In the genomic region with DNA sequence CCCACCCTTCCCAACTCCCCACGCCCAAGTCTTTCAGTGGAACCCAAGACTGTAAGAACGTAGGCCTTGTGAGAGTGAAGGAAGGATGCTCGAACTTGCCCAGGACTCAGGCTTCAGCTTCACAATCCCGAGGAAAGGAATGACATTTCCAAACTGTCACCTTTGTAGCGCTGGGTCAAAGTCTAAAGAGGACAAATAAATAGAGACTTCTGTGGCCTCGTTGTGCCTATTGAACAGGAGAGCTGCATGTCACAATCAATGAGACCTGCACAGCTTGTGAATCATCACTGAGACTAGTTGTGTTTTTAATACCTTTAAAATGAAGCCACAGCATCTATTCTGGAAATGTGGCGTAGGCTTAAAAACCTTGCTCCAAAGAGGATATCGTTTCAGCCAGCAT, we compare ENCODE assay signal across 1 cellular context.
TF ChIP-seq lines count a peak whose summit lies in the region.

No MANE protein-coding gene starts in this region.

TF ChIP-seq in HepG2, 621 proteins besides CTCF, POLR2A, EP300 and RAD21 (continued from another document and continues in another):
- TF ChIP-seq, protein P1, sequence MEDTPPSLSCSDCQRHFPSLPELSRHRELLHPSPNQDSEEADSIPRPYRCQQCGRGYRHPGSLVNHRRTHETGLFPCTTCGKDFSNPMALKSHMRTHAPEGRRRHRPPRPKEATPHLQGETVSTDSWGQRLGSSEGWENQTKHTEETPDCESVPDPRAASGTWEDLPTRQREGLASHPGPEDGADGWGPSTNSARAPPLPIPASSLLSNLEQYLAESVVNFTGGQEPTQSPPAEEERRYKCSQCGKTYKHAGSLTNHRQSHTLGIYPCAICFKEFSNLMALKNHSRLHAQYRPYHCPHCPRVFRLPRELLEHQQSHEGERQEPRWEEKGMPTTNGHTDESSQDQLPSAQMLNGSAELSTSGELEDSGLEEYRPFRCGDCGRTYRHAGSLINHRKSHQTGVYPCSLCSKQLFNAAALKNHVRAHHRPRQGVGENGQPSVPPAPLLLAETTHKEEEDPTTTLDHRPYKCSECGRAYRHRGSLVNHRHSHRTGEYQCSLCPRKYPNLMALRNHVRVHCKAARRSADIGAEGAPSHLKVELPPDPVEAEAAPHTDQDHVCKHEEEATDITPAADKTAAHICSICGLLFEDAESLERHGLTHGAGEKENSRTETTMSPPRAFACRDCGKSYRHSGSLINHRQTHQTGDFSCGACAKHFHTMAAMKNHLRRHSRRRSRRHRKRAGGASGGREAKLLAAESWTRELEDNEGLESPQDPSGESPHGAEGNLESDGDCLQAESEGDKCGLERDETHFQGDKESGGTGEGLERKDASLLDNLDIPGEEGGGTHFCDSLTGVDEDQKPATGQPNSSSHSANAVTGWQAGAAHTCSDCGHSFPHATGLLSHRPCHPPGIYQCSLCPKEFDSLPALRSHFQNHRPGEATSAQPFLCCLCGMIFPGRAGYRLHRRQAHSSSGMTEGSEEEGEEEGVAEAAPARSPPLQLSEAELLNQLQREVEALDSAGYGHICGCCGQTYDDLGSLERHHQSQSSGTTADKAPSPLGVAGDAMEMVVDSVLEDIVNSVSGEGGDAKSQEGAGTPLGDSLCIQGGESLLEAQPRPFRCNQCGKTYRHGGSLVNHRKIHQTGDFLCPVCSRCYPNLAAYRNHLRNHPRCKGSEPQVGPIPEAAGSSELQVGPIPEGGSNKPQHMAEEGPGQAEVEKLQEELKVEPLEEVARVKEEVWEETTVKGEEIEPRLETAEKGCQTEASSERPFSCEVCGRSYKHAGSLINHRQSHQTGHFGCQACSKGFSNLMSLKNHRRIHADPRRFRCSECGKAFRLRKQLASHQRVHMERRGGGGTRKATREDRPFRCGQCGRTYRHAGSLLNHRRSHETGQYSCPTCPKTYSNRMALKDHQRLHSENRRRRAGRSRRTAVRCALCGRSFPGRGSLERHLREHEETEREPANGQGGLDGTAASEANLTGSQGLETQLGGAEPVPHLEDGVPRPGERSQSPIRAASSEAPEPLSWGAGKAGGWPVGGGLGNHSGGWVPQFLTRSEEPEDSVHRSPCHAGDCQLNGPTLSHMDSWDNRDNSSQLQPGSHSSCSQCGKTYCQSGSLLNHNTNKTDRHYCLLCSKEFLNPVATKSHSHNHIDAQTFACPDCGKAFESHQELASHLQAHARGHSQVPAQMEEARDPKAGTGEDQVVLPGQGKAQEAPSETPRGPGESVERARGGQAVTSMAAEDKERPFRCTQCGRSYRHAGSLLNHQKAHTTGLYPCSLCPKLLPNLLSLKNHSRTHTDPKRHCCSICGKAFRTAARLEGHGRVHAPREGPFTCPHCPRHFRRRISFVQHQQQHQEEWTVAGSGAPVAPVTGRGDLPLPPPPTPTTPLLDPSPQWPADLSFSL (CRISPR knock-in tag; IDR thresholded peaks at IDR 0.05) = peak; percentile 55; the same call in 1 of the 2 replicates
- TF ChIP-seq ZNF652 (CRISPR knock-in tag; IDR thresholded peaks at IDR 0.05; ENCODE audit: borderline replicate concordance, low read depth) (no peak), ZNF354B (CRISPR knock-in tag; IDR thresholded peaks at IDR 0.05) (no peak), ZNF720 (CRISPR knock-in tag; IDR thresholded peaks at IDR 0.05) (no peak), NR3C1 (CRISPR knock-in tag; IDR thresholded peaks at IDR 0.05) (no peak), FLYWCH1 (CRISPR knock-in tag; IDR thresholded peaks at IDR 0.05) (no peak), ZNF292 (CRISPR knock-in tag; IDR thresholded peaks at IDR 0.05; ENCODE audit: borderline replicate concordance, low read depth) (peak; percentile 63; the same call in 1 of the 2 replicates), PHF20 (CRISPR knock-in tag; IDR thresholded peaks at IDR 0.05) (no peak), ZNF629 (CRISPR knock-in tag; conservative IDR thresholded peaks at IDR 0.05) (peak; percentile 76), SP5 (CRISPR knock-in tag; IDR thresholded peaks at IDR 0.05; ENCODE audit: borderline replicate concordance, low read depth) (no peak), NAIF1 (CRISPR knock-in tag; IDR thresholded peaks at IDR 0.05; ENCODE audit: borderline replicate concordance) (no peak), LCORL (IDR thresholded peaks at IDR 0.05) (no peak), LCORL (CRISPR knock-in tag; IDR thresholded peaks at IDR 0.05) (peak; percentile 79; the same call in 1 of the 2 replicates), IRF2 (CRISPR knock-in tag; IDR thresholded peaks at IDR 0.05) (no peak; the same call in 1 of the 2 replicates), ZNF431 (CRISPR knock-in tag; IDR thresholded peaks at IDR 0.05; ENCODE audit: borderline replicate concordance, low read depth) (no peak), ZBTB38 (CRISPR knock-in tag; IDR thresholded peaks at IDR 0.05) (no peak), CBFB (CRISPR knock-in tag; IDR thresholded peaks at IDR 0.05) (no peak), KDM1A (CRISPR knock-in tag; IDR thresholded peaks at IDR 0.05) (no peak), ZNF878 (CRISPR knock-in tag; IDR thresholded peaks at IDR 0.05) (no peak), ZFP36L1 (CRISPR knock-in tag; IDR thresholded peaks at IDR 0.05) (no peak), MBNL3 (CRISPR knock-in tag; conservative IDR thresholded peaks at IDR 0.05) (no peak), ZNF747 (CRISPR knock-in tag; IDR thresholded peaks at IDR 0.05; ENCODE audit: borderline replicate concordance) (no peak), MATR3 (CRISPR knock-in tag; IDR thresholded peaks at IDR 0.05) (no peak), ZNF350 (CRISPR knock-in tag; IDR thresholded peaks at IDR 0.05; ENCODE audit: borderline replicate concordance, low read depth) (no peak), KLF15 (CRISPR knock-in tag; IDR thresholded peaks at IDR 0.05; ENCODE audit: borderline replicate concordance) (no peak), KDM6A (CRISPR knock-in tag; IDR thresholded peaks at IDR 0.05; ENCODE audit: low read depth) (peak; percentile 46; the same call in 1 of the 2 replicates), ZNF772 (CRISPR knock-in tag; IDR thresholded peaks at IDR 0.05) (no peak), CHCHD3 (CRISPR knock-in tag; IDR thresholded peaks at IDR 0.05) (no peak), ZNF343 (CRISPR knock-in tag; IDR thresholded peaks at IDR 0.05) (no peak), GTF2F1 (IDR thresholded peaks at IDR 0.05; ENCODE audit: low read length) (no peak), TBL1XR1 (IDR thresholded peaks at IDR 0.05; ENCODE audit: borderline replicate concordance, low read length, partially characterized antibody) (no peak), RXRB (CRISPR knock-in tag; IDR thresholded peaks at IDR 0.05; ENCODE audit: borderline replicate concordance) (peak; percentile 37; the same call in 1 of the 2 replicates), ZNF253 (CRISPR knock-in tag; IDR thresholded peaks at IDR 0.05; ENCODE audit: borderline replicate concordance) (no peak), ATRX (CRISPR knock-in tag; IDR thresholded peaks at IDR 0.05; ENCODE audit: borderline replicate concordance) (no peak), ZNF782 (CRISPR knock-in tag; IDR thresholded peaks at IDR 0.05; ENCODE audit: borderline replicate concordance) (no peak), ZNF430 (CRISPR knock-in tag; IDR thresholded peaks at IDR 0.05) (peak; percentile 23; the same call in 1 of the 2 replicates), ZNF296 (CRISPR knock-in tag; conservative IDR thresholded peaks at IDR 0.05) (no peak), ZFP36 (IDR thresholded peaks at IDR 0.05; ENCODE audit: borderline replicate concordance, low read depth, low read length, partially characterized antibody) (no peak), U2AF2 (IDR thresholded peaks at IDR 0.05; ENCODE audit: low read depth, low read length) (no peak), ASH2L (IDR thresholded peaks at IDR 0.05; ENCODE audit: insufficient read length, low read depth, low read length) (peak; percentile 30)
- TF ChIP-seq, protein P2, sequence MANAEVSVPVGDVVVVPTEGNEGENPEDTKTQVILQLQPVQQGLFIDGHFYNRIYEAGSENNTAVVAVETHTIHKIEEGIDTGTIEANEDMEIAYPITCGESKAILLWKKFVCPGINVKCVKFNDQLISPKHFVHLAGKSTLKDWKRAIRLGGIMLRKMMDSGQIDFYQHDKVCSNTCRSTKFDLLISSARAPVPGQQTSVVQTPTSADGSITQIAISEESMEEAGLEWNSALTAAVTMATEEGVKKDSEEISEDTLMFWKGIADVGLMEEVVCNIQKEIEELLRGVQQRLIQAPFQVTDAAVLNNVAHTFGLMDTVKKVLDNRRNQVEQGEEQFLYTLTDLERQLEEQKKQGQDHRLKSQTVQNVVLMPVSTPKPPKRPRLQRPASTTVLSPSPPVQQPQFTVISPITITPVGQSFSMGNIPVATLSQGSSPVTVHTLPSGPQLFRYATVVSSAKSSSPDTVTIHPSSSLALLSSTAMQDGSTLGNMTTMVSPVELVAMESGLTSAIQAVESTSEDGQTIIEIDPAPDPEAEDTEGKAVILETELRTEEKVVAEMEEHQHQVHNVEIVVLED (CRISPR knock-in tag; IDR thresholded peaks at IDR 0.05; ENCODE audit: borderline replicate concordance) = no peak
- TF ChIP-seq, protein P3, sequence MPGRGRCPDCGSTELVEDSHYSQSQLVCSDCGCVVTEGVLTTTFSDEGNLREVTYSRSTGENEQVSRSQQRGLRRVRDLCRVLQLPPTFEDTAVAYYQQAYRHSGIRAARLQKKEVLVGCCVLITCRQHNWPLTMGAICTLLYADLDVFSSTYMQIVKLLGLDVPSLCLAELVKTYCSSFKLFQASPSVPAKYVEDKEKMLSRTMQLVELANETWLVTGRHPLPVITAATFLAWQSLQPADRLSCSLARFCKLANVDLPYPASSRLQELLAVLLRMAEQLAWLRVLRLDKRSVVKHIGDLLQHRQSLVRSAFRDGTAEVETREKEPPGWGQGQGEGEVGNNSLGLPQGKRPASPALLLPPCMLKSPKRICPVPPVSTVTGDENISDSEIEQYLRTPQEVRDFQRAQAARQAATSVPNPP (CRISPR knock-in tag; IDR thresholded peaks at IDR 0.05) = 0 out of 2 replicates have a peak, but pooled peaks have one; percentile 29
- TF ChIP-seq, protein P4, sequence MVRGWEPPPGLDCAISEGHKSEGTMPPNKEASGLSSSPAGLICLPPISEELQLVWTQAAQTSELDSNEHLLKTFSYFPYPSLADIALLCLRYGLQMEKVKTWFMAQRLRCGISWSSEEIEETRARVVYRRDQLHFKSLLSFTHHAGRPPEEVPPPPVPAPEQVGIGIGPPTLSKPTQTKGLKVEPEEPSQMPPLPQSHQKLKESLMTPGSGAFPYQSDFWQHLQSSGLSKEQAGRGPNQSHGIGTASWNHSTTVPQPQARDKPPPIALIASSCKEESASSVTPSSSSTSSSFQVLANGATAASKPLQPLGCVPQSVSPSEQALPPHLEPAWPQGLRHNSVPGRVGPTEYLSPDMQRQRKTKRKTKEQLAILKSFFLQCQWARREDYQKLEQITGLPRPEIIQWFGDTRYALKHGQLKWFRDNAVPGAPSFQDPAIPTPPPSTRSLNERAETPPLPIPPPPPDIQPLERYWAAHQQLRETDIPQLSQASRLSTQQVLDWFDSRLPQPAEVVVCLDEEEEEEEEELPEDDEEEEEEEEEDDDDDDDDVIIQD (CRISPR knock-in tag; IDR thresholded peaks at IDR 0.05; ENCODE audit: low read depth) = peak; percentile 46; the same call in 1 of the 2 replicates
- TF ChIP-seq, protein P5, sequence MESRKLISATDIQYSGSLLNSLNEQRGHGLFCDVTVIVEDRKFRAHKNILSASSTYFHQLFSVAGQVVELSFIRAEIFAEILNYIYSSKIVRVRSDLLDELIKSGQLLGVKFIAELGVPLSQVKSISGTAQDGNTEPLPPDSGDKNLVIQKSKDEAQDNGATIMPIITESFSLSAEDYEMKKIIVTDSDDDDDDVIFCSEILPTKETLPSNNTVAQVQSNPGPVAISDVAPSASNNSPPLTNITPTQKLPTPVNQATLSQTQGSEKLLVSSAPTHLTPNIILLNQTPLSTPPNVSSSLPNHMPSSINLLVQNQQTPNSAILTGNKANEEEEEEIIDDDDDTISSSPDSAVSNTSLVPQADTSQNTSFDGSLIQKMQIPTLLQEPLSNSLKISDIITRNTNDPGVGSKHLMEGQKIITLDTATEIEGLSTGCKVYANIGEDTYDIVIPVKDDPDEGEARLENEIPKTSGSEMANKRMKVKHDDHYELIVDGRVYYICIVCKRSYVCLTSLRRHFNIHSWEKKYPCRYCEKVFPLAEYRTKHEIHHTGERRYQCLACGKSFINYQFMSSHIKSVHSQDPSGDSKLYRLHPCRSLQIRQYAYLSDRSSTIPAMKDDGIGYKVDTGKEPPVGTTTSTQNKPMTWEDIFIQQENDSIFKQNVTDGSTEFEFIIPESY (CRISPR knock-in tag; IDR thresholded peaks at IDR 0.05) = no peak
- TF ChIP-seq, protein P6, sequence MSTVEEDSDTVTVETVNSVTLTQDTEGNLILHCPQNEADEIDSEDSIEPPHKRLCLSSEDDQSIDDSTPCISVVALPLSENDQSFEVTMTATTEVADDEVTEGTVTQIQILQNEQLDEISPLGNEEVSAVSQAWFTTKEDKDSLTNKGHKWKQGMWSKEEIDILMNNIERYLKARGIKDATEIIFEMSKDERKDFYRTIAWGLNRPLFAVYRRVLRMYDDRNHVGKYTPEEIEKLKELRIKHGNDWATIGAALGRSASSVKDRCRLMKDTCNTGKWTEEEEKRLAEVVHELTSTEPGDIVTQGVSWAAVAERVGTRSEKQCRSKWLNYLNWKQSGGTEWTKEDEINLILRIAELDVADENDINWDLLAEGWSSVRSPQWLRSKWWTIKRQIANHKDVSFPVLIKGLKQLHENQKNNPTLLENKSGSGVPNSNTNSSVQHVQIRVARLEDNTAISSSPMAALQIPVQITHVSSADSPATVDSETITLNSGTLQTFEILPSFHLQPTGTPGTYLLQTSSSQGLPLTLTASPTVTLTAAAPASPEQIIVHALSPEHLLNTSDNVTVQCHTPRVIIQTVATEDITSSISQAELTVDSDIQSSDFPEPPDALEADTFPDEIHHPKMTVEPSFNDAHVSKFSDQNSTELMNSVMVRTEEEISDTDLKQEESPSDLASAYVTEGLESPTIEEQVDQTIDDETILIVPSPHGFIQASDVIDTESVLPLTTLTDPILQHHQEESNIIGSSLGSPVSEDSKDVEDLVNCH (CRISPR knock-in tag; IDR thresholded peaks at IDR 0.05) = no peak
- TF ChIP-seq, protein P7, sequence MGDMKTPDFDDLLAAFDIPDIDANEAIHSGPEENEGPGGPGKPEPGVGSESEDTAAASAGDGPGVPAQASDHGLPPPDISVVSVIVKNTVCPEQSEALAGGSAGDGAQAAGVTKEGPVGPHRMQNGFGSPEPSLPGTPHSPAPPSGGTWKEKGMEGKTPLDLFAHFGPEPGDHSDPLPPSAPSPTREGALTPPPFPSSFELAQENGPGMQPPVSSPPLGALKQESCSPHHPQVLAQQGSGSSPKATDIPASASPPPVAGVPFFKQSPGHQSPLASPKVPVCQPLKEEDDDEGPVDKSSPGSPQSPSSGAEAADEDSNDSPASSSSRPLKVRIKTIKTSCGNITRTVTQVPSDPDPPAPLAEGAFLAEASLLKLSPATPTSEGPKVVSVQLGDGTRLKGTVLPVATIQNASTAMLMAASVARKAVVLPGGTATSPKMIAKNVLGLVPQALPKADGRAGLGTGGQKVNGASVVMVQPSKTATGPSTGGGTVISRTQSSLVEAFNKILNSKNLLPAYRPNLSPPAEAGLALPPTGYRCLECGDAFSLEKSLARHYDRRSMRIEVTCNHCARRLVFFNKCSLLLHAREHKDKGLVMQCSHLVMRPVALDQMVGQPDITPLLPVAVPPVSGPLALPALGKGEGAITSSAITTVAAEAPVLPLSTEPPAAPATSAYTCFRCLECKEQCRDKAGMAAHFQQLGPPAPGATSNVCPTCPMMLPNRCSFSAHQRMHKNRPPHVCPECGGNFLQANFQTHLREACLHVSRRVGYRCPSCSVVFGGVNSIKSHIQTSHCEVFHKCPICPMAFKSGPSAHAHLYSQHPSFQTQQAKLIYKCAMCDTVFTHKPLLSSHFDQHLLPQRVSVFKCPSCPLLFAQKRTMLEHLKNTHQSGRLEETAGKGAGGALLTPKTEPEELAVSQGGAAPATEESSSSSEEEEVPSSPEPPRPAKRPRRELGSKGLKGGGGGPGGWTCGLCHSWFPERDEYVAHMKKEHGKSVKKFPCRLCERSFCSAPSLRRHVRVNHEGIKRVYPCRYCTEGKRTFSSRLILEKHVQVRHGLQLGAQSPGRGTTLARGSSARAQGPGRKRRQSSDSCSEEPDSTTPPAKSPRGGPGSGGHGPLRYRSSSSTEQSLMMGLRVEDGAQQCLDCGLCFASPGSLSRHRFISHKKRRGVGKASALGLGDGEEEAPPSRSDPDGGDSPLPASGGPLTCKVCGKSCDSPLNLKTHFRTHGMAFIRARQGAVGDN (CRISPR knock-in tag; IDR thresholded peaks at IDR 0.05) = no peak
